In genomic region chr13:56020425-56020824, GRCh38 we compare ENCODE assay signal across 39 cellular contexts.
"Had no signal": no experiment of that assay in that cellular context is flagged by ENCODE, and none has a peak within 500 bp of the region (broad histone marks: within the 10 kb centered on the region; RNA-seq: fewer than 3 reads in every experiment).

No MANE protein-coding gene starts in this region.

- H3K4me3 Mint-ChIP-seq: activated naive CD4-positive, alpha-beta T cell treated with anti-CD3 and anti-CD28 coated beads for 36 hours; activated naive CD4-positive, alpha-beta T cell treated with anti-CD3 and anti-CD28 coated beads, Interleukin-2, amount 10 ng/mL, durations not matched to agents 7 days and 5 days; activated naive CD4-positive, alpha-beta T cell treated with anti-CD3 and anti-CD28 coated beads, Interleukin-2, amount 50 U/mL, for 24 hours; activated naive CD8-positive, alpha-beta T cell; activated naive CD8-positive, alpha-beta T cell treated with anti-CD3 and anti-CD28 coated beads for 36 hours; activated naive CD8-positive, alpha-beta T cell treated with anti-CD3 and anti-CD28 coated beads, Interleukin-2, amount 10 ng/mL, durations not matched to agents 7 days and 5 days; activated naive CD8-positive, alpha-beta T cell treated with anti-CD3 and anti-CD28 coated beads, Interleukin-2, amount 50 U/mL, for 24 hours; activated T-cell treated with anti-CD3 and anti-CD28 coated beads, Interleukin-2, amount 50 U/mL, for 24 hours; activated T-cell treated with anti-CD3 and anti-CD28 coated beads, Interleukin-2, amount 50 U/mL, for 4 hours; activated T-cell treated with anti-CD3 and anti-CD28 coated beads, Interleukin-2, amount 50 U/mL, for 72 hours; activated T-helper 1 cell treated with anti-CD3 and anti-CD28 coated beads, Interleukin-12 subunit alpha, Interleukin-12 subunit beta, Interleukin-2, Interleukin-4 antibody, amounts not matched to agents 30 ng/mL and 10 ng/mL and 1 ng/mL, durations not matched to agents 14 hours and 24 hours and 36 hours; activated T-helper 17 cell treated with anti-CD3 and anti-CD28 coated beads, Interleukin-2, amount 50 U/mL, for 72 hours; brain; central memory CD8-positive, alpha-beta T cell had no signal

- DNase-seq: activated effector memory CD4-positive, alpha-beta T cell treated with anti-CD3 and anti-CD28 coated beads, Interleukin-2, amount 50 U/mL, for 16 hours; activated effector memory CD4-positive, alpha-beta T cell treated with Interleukin-2 at 50 U/mL for 16 hours; activated gamma-delta T cell; activated gamma-delta T cell treated with Interleukin-2 at 50 U/mL for 16 hours; activated naive CD4-positive, alpha-beta T cell; activated naive CD4-positive, alpha-beta T cell treated with anti-CD3 and anti-CD28 coated beads for 36 hours; activated naive CD4-positive, alpha-beta T cell treated with anti-CD3 and anti-CD28 coated beads, Interleukin-2, amount 10 ng/mL, durations not matched to agents 7 days and 5 days; activated naive CD4-positive, alpha-beta T cell treated with anti-CD3 and anti-CD28 coated beads, Interleukin-2, amount 50 U/mL, for 16 hours; activated naive CD4-positive, alpha-beta T cell treated with Interleukin-2 at 50 U/mL for 16 hours; activated naive CD8-positive, alpha-beta T cell treated with anti-CD3 and anti-CD28 coated beads for 36 hours; activated naive CD8-positive, alpha-beta T cell treated with anti-CD3 and anti-CD28 coated beads, Interleukin-2, amount 10 ng/mL, durations not matched to agents 7 days and 5 days; activated naive CD8-positive, alpha-beta T cell treated with anti-CD3 and anti-CD28 coated beads, Interleukin-2, amount 50 U/mL, for 24 hours; activated T-cell treated with anti-CD3 and anti-CD28 coated beads, Interleukin-2, amount 50 U/mL, for 24 hours; activated T-cell treated with anti-CD3 and anti-CD28 coated beads, Interleukin-2, amount 50 U/mL, for 4 hours; activated T-cell treated with anti-CD3 and anti-CD28 coated beads, Interleukin-2, amount 50 U/mL, for 48 hours; activated T-cell treated with anti-CD3 and anti-CD28 coated beads, Interleukin-2, amount 50 U/mL, for 72 hours; adrenal gland; amniotic stem cell; amygdala; anterior cingulate cortex; aorta; body of pancreas; brain microvascular endothelial cell; caudate nucleus; central memory CD4-positive, alpha-beta T cell; cerebellar nuclear complex had no signal

- H3K27me3 ChIP-seq: adrenal gland, ascending aorta, body of pancreas, brain microvascular endothelial cell, breast epithelium, cardiac muscle cell had no signal

- H3K27ac Mint-ChIP-seq: activated naive CD4-positive, alpha-beta T cell treated with anti-CD3 and anti-CD28 coated beads for 36 hours; activated naive CD4-positive, alpha-beta T cell treated with anti-CD3 and anti-CD28 coated beads, Interleukin-2, amount 10 ng/mL, durations not matched to agents 7 days and 5 days; activated naive CD4-positive, alpha-beta T cell treated with anti-CD3 and anti-CD28 coated beads, Interleukin-2, amount 50 U/mL, for 24 hours; activated naive CD4-positive, alpha-beta T cell treated with anti-CD3 and anti-CD28 coated beads, Interleukin-2, amount 50 U/mL, for 72 hours; activated naive CD8-positive, alpha-beta T cell; activated naive CD8-positive, alpha-beta T cell treated with anti-CD3 and anti-CD28 coated beads for 36 hours; activated naive CD8-positive, alpha-beta T cell treated with anti-CD3 and anti-CD28 coated beads, Interleukin-2, amount 10 ng/mL, durations not matched to agents 7 days and 5 days; activated naive CD8-positive, alpha-beta T cell treated with anti-CD3 and anti-CD28 coated beads, Interleukin-2, amount 50 U/mL, for 24 hours; activated T-cell treated with anti-CD3 and anti-CD28 coated beads, Interleukin-2, amount 50 U/mL, for 24 hours; activated T-cell treated with anti-CD3 and anti-CD28 coated beads, Interleukin-2, amount 50 U/mL, for 72 hours; activated T-helper 1 cell treated with anti-CD3 and anti-CD28 coated beads, Interleukin-12 subunit alpha, Interleukin-12 subunit beta, Interleukin-2, Interleukin-4 antibody, amounts not matched to agents 30 ng/mL and 10 ng/mL and 1 ng/mL, durations not matched to agents 14 hours and 24 hours and 36 hours; activated T-helper 17 cell treated with anti-CD3 and anti-CD28 coated beads, Interleukin-2, amount 50 U/mL, for 72 hours; activated T-helper 2 cell treated with anti-CD3 and anti-CD28 coated beads, Interferon-gamma antibody, Interleukin-2, Interleukin-4, amounts not matched to agents 10 μg/mL and 5 μg/mL and 100 μg/mL, durations not matched to agents 14 hours and 24 hours and 36 hours; brain had no signal

- H3K36me3 Mint-ChIP-seq: activated naive CD4-positive, alpha-beta T cell treated with anti-CD3 and anti-CD28 coated beads, Interleukin-2, amount 10 ng/mL, durations not matched to agents 7 days and 5 days; activated naive CD4-positive, alpha-beta T cell treated with anti-CD3 and anti-CD28 coated beads, Interleukin-2, amount 50 U/mL, for 24 hours; activated naive CD4-positive, alpha-beta T cell treated with anti-CD3 and anti-CD28 coated beads, Interleukin-2, amount 50 U/mL, for 72 hours; activated naive CD8-positive, alpha-beta T cell; activated naive CD8-positive, alpha-beta T cell treated with anti-CD3 and anti-CD28 coated beads for 36 hours; activated naive CD8-positive, alpha-beta T cell treated with anti-CD3 and anti-CD28 coated beads, Interleukin-2, amount 10 ng/mL, durations not matched to agents 7 days and 5 days; brain had no signal

- FAIRE-seq: astrocyte, bronchial epithelial cell had no signal

- H3K4me1 Mint-ChIP-seq: activated naive CD4-positive, alpha-beta T cell treated with anti-CD3 and anti-CD28 coated beads, Interleukin-2, amount 10 ng/mL, durations not matched to agents 7 days and 5 days; activated naive CD4-positive, alpha-beta T cell treated with anti-CD3 and anti-CD28 coated beads, Interleukin-2, amount 50 U/mL, for 24 hours; activated naive CD8-positive, alpha-beta T cell treated with anti-CD3 and anti-CD28 coated beads for 36 hours; activated naive CD8-positive, alpha-beta T cell treated with anti-CD3 and anti-CD28 coated beads, Interleukin-2, amount 10 ng/mL, durations not matched to agents 7 days and 5 days; activated naive CD8-positive, alpha-beta T cell treated with anti-CD3 and anti-CD28 coated beads, Interleukin-2, amount 50 U/mL, for 24 hours; activated T-helper 17 cell treated with anti-CD3 and anti-CD28 coated beads, Interleukin-2, amount 50 U/mL, for 72 hours; brain; central memory CD8-positive, alpha-beta T cell had no signal

- H3K4me3 ChIP-seq: adrenal gland, ascending aorta, body of pancreas, breast epithelium, cardiac muscle cell had no signal

- ATAC-seq: activated naive CD4-positive, alpha-beta T cell treated with anti-CD3 and anti-CD28 coated beads, Interleukin-2, amount 50 U/mL, for 72 hours; activated naive CD8-positive, alpha-beta T cell treated with anti-CD3 and anti-CD28 coated beads, Interleukin-2, amount 50 U/mL, for 24 hours; activated T-cell treated with anti-CD3 and anti-CD28 coated beads, Interleukin-2, amount 50 U/mL, for 4 hours; activated T-cell treated with anti-CD3 and anti-CD28 coated beads, Interleukin-2, amount 50 U/mL, for 72 hours; activated T-helper 17 cell treated with anti-CD3 and anti-CD28 coated beads, Interleukin-2, amount 50 U/mL, for 72 hours; body of pancreas had no signal

- H3K27me3 Mint-ChIP-seq: activated naive CD4-positive, alpha-beta T cell treated with anti-CD3 and anti-CD28 coated beads, Interleukin-2, amount 10 ng/mL, durations not matched to agents 7 days and 5 days; activated naive CD4-positive, alpha-beta T cell treated with anti-CD3 and anti-CD28 coated beads, Interleukin-2, amount 50 U/mL, for 24 hours; activated naive CD8-positive, alpha-beta T cell; activated naive CD8-positive, alpha-beta T cell treated with anti-CD3 and anti-CD28 coated beads for 36 hours; activated naive CD8-positive, alpha-beta T cell treated with anti-CD3 and anti-CD28 coated beads, Interleukin-2, amount 10 ng/mL, durations not matched to agents 7 days and 5 days; activated naive CD8-positive, alpha-beta T cell treated with anti-CD3 and anti-CD28 coated beads, Interleukin-2, amount 50 U/mL, for 24 hours; activated T-cell treated with anti-CD3 and anti-CD28 coated beads, Interleukin-2, amount 50 U/mL, for 24 hours; activated T-helper 17 cell treated with anti-CD3 and anti-CD28 coated beads, Interleukin-2, amount 50 U/mL, for 72 hours; brain; central memory CD8-positive, alpha-beta T cell had no signal

- H3K4me1 ChIP-seq: adrenal gland, ascending aorta, body of pancreas, breast epithelium had no signal

- H3K36me3 ChIP-seq: adrenal gland, ascending aorta, brain microvascular endothelial cell, breast epithelium, cardiac muscle cell had no signal

- H3K27ac ChIP-seq: adrenal gland, ascending aorta, body of pancreas, brain microvascular endothelial cell, breast epithelium, cardiac muscle cell had no signal

- H3K9me3 ChIP-seq: ascending aorta, body of pancreas, breast epithelium had no signal
